10 cellular contexts compared by ENCODE assay signal in the genomic region with DNA sequence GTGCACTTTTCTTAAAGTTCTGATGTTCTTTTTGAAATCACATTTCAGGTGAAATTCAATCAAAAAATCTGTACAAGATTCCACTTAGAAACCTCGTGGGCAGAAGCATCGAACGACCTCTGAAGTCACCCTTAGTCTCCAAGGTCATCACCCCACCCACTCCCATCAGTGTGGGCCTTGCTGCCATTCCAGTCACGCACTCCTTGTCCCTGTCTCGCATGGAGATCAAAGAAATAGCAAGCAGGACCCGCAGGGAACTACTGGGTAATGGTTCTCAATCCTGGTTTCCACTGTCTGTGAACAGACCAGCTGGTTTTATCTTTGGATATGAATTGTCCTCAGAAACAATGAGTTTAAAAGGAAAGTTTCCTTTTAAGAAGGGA.
DNase-seq lines count a peak whose midpoint lies in the region; ATAC-seq and TF ChIP-seq lines count a peak whose summit lies in the region.
"Had no signal": no experiment of that assay in that cellular context is flagged by ENCODE, and none has a peak within 500 bp of the region (broad histone marks: within the 10 kb centered on the region; RNA-seq: fewer than 3 reads in every experiment).

No MANE protein-coding gene starts in this region.

- ATAC-seq in GM19035 (IDR thresholded peaks at IDR 0.05; ENCODE audit: unreplicated experiment) (peak; percentile 8), RWPE2 (ENCODE audit: low read depth) (no peak)

- TF ChIP-seq CTCF in RWPE2 (IDR thresholded peaks at IDR 0.05; ENCODE audit: poor library complexity, severe bottlenecking): no peak

- H3K27ac ChIP-seq in RWPE2 (ENCODE audit: poor library complexity, severe bottlenecking) (peak overlapping the region; percentile 59), epithelial cell of prostate (peak overlapping the region; percentile 55), rectal smooth muscle tissue (ENCODE audit: low read depth, low read length) (peak overlapping the region; percentile 46)

- no peaks in the 10 kb centered on the region for H3K36me3 ChIP-seq in RWPE2 (ENCODE audit: low read depth)
- no peaks in the 10 kb centered on the region for H3K36me3 ChIP-seq in rectal smooth muscle tissue (ENCODE audit: control insufficient read depth, insufficient read depth, low read length)
- H3K36me3 ChIP-seq: neutrophil had no signal

- no peak overlapping the region for H3K9ac ChIP-seq in rectal smooth muscle tissue (ENCODE audit: low read length)

- H3K9me3 ChIP-seq in RWPE2 (ENCODE audit: severe bottlenecking): no peaks in the 10 kb centered on the region
- H3K9me3 ChIP-seq: neutrophil had no signal

- DNase-seq in RWPE2 (ENCODE audit: low spot score) (no peak), epithelial cell of prostate (ENCODE audit: low read depth, low spot score) (no peak), ecto neural progenitor cell (ENCODE audit: low spot score) (no peak), NCI-H2107 (lab: John Stamatoyannopoulos, UW) (no peak), C1 segment of cervical spinal cord (lab: John Stamatoyannopoulos, UW) (no peak), dedifferentiated amniotic fluid mesenchymal stem cell (ENCODE audit: extremely low spot score) (no peak)
- DNase-seq: NCI-H1417 treated with DMSO at 0.1 percent for 48 hours had no signal

- H3K4me3 ChIP-seq in RWPE2 (ENCODE audit: severe bottlenecking) (no peak overlapping the region), rectal smooth muscle tissue (ENCODE audit: low read length) (no peak overlapping the region)

- H3K4me1 ChIP-seq in RWPE2 (ENCODE audit: insufficient read depth, poor library complexity, severe bottlenecking): peaks cover 22% of the 10 kb centered on the region
- H3K4me1 ChIP-seq in rectal smooth muscle tissue (ENCODE audit: control insufficient read depth, insufficient read depth, low read length): peaks cover 5% of the 10 kb centered on the region

- H3K27me3 ChIP-seq in RWPE2 (ENCODE audit: insufficient read depth, poor library complexity, severe bottlenecking) (no peaks in the 10 kb centered on the region), rectal smooth muscle tissue (ENCODE audit: control insufficient read depth, insufficient read depth, low read length) (no peaks in the 10 kb centered on the region)
- H3K27me3 ChIP-seq: neutrophil had no signal
